Comparison of ENCODE assay signal across 26 cellular contexts in the genomic region with DNA sequence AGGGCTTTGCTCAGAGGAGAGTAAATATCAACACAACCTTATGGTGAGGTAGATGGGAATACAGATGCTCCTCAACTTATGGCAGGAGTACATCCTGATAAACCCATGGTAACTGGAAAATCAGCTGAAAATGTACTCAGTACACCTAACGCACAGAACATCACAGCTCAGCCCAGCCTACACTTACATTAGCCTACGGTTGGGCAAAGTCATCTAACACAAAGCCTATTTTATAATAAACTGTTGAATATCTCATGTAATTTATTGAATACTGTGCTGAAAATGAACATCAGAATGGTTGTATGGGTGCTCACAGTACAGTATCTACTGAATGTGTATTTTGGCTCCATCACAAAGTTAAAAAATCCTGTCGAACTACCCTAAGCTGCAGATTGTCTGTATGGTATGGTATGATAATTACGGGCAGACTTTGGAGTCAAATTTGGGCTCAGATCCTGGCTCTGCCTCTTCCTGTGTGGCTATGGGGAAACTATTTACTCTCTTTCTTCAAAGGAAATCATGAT.
"Had no signal": no experiment of that assay in that cellular context is flagged by ENCODE, and none has a peak within 500 bp of the region (broad histone marks: within the 10 kb centered on the region; RNA-seq: fewer than 3 reads in every experiment).

No MANE protein-coding gene starts in this region.

- H3K27ac Mint-ChIP-seq: immature natural killer cell; mesothelial cell of epicardium; naive B cell; natural killer cell; stimulated activated naive B cell treated with anti-CD40 and anti-IgM and Interleukin-4, amounts not matched to agents 10 μg/mL and 1 μg/mL and 100 μg/mL, for 72 hours had no signal

- H3K4me1 Mint-ChIP-seq: immature natural killer cell; mesothelial cell of epicardium; naive B cell; natural killer cell; stimulated activated naive B cell treated with anti-CD40 and anti-IgM and Interleukin-4, amounts not matched to agents 10 μg/mL and 1 μg/mL and 100 μg/mL, for 72 hours had no signal

- H3K27me3 Mint-ChIP-seq: naive B cell; stimulated activated naive B cell treated with anti-CD40 and anti-IgM and Interleukin-4, amounts not matched to agents 10 μg/mL and 1 μg/mL and 100 μg/mL, for 72 hours had no signal

- H3K36me3 Mint-ChIP-seq: immature natural killer cell; mesothelial cell of epicardium; naive B cell; natural killer cell; stimulated activated naive B cell treated with anti-CD40 and anti-IgM and Interleukin-4, amounts not matched to agents 10 μg/mL and 1 μg/mL and 100 μg/mL, for 72 hours had no signal

- H3K9me3 Mint-ChIP-seq: mesothelial cell of epicardium; natural killer cell; stimulated activated naive B cell treated with anti-CD40 and anti-IgM and Interleukin-4, amounts not matched to agents 10 μg/mL and 1 μg/mL and 100 μg/mL, for 72 hours had no signal

- ATAC-seq: left ventricle myocardium superior; lower lobe of right lung; natural killer cell; pancreas; right cardiac atrium; sciatic nerve; stimulated activated naive B cell treated with anti-CD40 and anti-IgM and Interleukin-4, amounts not matched to agents 10 μg/mL and 1 μg/mL and 100 μg/mL, for 72 hours; stimulated activated naive CD8-positive, alpha-beta T cell treated with anti-CD3 and anti-CD28 coated beads, Interleukin-15, Interleukin-2, amounts not matched to agents 100 U/mL and 50 U/mL, for 24 hours; upper lobe of right lung had no signal

- DNase-seq: hypothalamus; immature natural killer cell; left ventricle myocardium superior; lower lobe of right lung; mammary epithelial cell; mesenchymal stem cell; naive B cell; natural killer cell; pancreas; posterior cingulate gyrus; retina; right cardiac atrium; stimulated activated CD4-positive, alpha-beta T cell treated with anti-CD3 and anti-CD28 coated beads, Interleukin-12 subunit alpha, Interleukin-12 subunit beta, amount 100 ng/mL, for 4 hours; stimulated activated CD4-positive, alpha-beta T cell treated with anti-CD3 and anti-CD28 coated beads, Interleukin-15, amount 100 ng/mL, for 24 hours; stimulated activated CD4-positive, alpha-beta T cell treated with anti-CD3 and anti-CD28 coated beads, Interleukin-2, amount 100 ng/mL, for 24 hours; stimulated activated CD4-positive, alpha-beta T cell treated with anti-CD3 and anti-CD28 coated beads, Interleukin-4, amount 100 ng/mL, for 1 hour; stimulated activated naive B cell treated with anti-CD40 and anti-IgM and Interleukin-4, amounts not matched to agents 10 μg/mL and 1 μg/mL and 100 μg/mL, for 72 hours; stimulated activated naive CD8-positive, alpha-beta T cell treated with anti-CD3 and anti-CD28 coated beads, Interleukin-15, Interleukin-2, amounts not matched to agents 100 U/mL and 50 U/mL, for 24 hours; stomach; testis; tibial artery; trophoblast cell; upper lobe of right lung; uterus had no signal

- H3K4me3 Mint-ChIP-seq: immature natural killer cell; mesothelial cell of epicardium; naive B cell; natural killer cell; stimulated activated naive B cell treated with anti-CD40 and anti-IgM and Interleukin-4, amounts not matched to agents 10 μg/mL and 1 μg/mL and 100 μg/mL, for 72 hours had no signal
